In the genomic region with DNA sequence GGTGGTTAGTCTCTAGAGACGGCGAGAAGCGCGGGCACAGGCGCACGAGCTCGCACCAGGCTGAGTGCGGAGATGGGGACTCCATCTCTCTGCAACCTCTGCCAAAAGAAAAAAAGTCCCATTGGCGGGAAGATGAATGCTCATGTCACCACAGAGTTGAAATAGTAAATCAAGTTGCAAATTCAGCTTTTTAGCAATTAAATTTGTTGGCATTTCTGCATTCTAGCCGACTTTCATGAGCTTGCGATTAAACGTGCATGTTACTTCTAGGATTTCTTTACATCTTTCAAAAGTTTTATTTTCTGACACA, we compare ENCODE assay signal across 8 cellular contexts. TPM values are rescaled to one million over a fixed set of nuclear protein-coding genes. Genes with fewer than 3 reads are reported as not detected.
DNase-seq lines count a peak whose midpoint lies in the region; ATAC-seq lines count a peak whose summit lies in the region.

No MANE protein-coding gene starts in this region.

- H3K27me3 ChIP-seq in iPS-18a (ENCODE audit: control insufficient read depth, insufficient read depth, low read length): no peaks in the 10 kb centered on the region

- H3K9me3 Mint-ChIP-seq in activated naive CD8-positive, alpha-beta T cell treated with anti-CD3 and anti-CD28 coated beads, Interleukin-2, amount 50 U/mL, for 24 hours: peaks cover 3% of the 10 kb centered on the region

- no peaks in the 10 kb centered on the region for H3K9me3 ChIP-seq in iPS-18a (ENCODE audit: control insufficient read depth, low read depth, low read length)

- H3K4me3 ChIP-seq in iPS-18a (ENCODE audit: low read length): peak overlapping the region; percentile 81

- H3K4me1 Mint-ChIP-seq in activated naive CD8-positive, alpha-beta T cell treated with anti-CD3 and anti-CD28 coated beads, Interleukin-2, amount 50 U/mL, for 24 hours: peaks cover 41% of the 10 kb centered on the region

- H3K4me3 Mint-ChIP-seq in activated naive CD8-positive, alpha-beta T cell treated with anti-CD3 and anti-CD28 coated beads, Interleukin-2, amount 50 U/mL, for 24 hours: peak overlapping the region; percentile 94

- peak overlapping the region; percentile 26 for H3K27ac ChIP-seq in iPS-18a (ENCODE audit: low read length)

- H3K9ac ChIP-seq in iPS-18a (ENCODE audit: low read length): peak overlapping the region; percentile 89

- intact Hi-C loops in Right ventricle myocardium inferior (cut with DNase I) (no loop called here), cardiac septum (cut with DNase I) (no loop called here)

- DNase-seq in Right ventricle myocardium inferior (ENCODE audit: missing footprints): no peak
- no peak for DNase-seq in cardiac septum (ENCODE audit: low spot score)
- DNase-seq in MV-4-11 (lab: John Stamatoyannopoulos, UW): peak; percentile 33
- DNase-seq in activated naive CD8-positive, alpha-beta T cell treated with anti-CD3 and anti-CD28 coated beads, Interleukin-2, amount 50 U/mL, for 24 hours: no peak
- DNase-seq in stimulated activated CD8-positive, alpha-beta memory T cell treated with anti-CD3 and anti-CD28 coated beads, Interleukin-7, amount 100 ng/mL, for 4 hours (ENCODE audit: low read depth in 2 of 2): peak; percentile 24 to 36
- no peak for DNase-seq in C1 segment of cervical spinal cord (lab: John Stamatoyannopoulos, UW)

- peak; percentile 31 for ATAC-seq in Right ventricle myocardium inferior
- peak; percentile 55 for ATAC-seq in HG02571 (IDR thresholded peaks at IDR 0.05; ENCODE audit: unreplicated experiment)
- peak; percentile 59 for ATAC-seq in activated naive CD8-positive, alpha-beta T cell treated with anti-CD3 and anti-CD28 coated beads, Interleukin-2, amount 50 U/mL, for 24 hours

- H3K36me3 Mint-ChIP-seq in activated naive CD8-positive, alpha-beta T cell treated with anti-CD3 and anti-CD28 coated beads, Interleukin-2, amount 50 U/mL, for 24 hours (ENCODE audit: low read depth): peaks cover 36% of the 10 kb centered on the region

- H3K27me3 Mint-ChIP-seq in activated naive CD8-positive, alpha-beta T cell treated with anti-CD3 and anti-CD28 coated beads, Interleukin-2, amount 50 U/mL, for 24 hours: no peaks in the 10 kb centered on the region

- H3K27ac Mint-ChIP-seq in activated naive CD8-positive, alpha-beta T cell treated with anti-CD3 and anti-CD28 coated beads, Interleukin-2, amount 50 U/mL, for 24 hours: peak overlapping the region; percentile 87

- H3K36me3 ChIP-seq in iPS-18a (ENCODE audit: control insufficient read depth, low read depth, low read length): no peaks in the 10 kb centered on the region

- H3K4me1 ChIP-seq in iPS-18a (ENCODE audit: control insufficient read depth, low read depth, low read length): peaks cover 9% of the 10 kb centered on the region

RNA-seq across cellular contexts. Expression of a gene that starts 0.6 kb away (rescaled TPM):
- total RNA-seq in Right ventricle myocardium inferior (6.8 TPM), cardiac septum (1.4 TPM)

RNA-seq across cellular contexts. Expression of a gene that starts 18.6 kb away (rescaled TPM):
- 9.2 TPM for total RNA-seq in Right ventricle myocardium inferior
- total RNA-seq in cardiac septum: 9.2 TPM

RNA-seq across cellular contexts. Expression of a gene that starts 18.7 kb away (rescaled TPM):
- total RNA-seq in Right ventricle myocardium inferior (33.9 TPM), cardiac septum (46.0 TPM)

Comparison
In these comparisons a context has a peak if more than half of its experiments do, and no peak if none do; other contexts are left out.
1. DNase-seq: peak in MV-4-11 (single experiment) and stimulated activated CD8-positive, alpha-beta memory T cell treated with anti-CD3 and anti-CD28 coated beads, Interleukin-7, amount 100 ng/mL, for 4 hours (2 of 2); none in Right ventricle myocardium inferior (single experiment), cardiac septum (single experiment), activated naive CD8-positive, alpha-beta T cell treated with anti-CD3 and anti-CD28 coated beads, Interleukin-2, amount 50 U/mL, for 24 hours (single experiment) and C1 segment of cervical spinal cord (0 of 14).
2. Peak in every context shown above with its lines, with median percentiles within 50 percentile points of each other: ATAC-seq.